17 cellular contexts compared by ENCODE assay signal in the genomic region with DNA sequence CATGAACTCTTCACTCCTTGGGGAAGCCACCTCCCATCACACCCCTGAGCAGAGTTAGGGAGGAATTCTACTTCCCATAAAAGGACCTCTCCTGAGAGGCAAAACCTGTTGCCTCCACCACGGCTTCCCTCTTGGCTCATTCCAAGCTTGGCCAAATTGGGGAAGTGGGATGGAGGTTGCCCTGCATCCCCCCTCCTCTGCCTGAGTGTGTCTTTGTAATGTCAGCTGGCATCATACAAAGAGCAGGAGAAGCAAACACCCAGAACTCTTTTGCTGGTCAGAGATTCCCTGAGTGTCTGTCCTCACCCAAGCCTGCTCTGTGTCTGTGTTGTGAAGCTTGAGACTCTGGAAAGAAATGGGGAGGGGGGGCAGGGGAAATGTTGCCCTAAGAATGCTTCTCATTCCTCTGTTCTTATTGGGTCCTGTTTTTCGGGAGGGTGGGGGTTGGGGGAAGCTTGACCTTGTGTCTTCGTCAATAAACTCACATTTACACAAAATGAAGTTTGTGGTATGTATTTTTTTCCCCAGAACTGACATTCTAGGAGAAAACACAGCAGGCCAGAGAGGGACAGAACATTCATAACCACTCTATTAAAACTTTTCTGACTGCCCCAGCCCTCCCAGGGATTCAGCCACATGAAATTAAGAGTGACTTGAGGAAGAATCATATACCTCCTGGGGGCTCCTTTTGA. TPM values are rescaled to one million over a fixed set of nuclear protein-coding genes. Genes with fewer than 3 reads are reported as not detected.
DNase-seq lines count a peak whose midpoint lies in the region; ATAC-seq and TF ChIP-seq lines count a peak whose summit lies in the region.
"Had no signal": no experiment of that assay in that cellular context is flagged by ENCODE, and none has a peak within 500 bp of the region (broad histone marks: within the 10 kb centered on the region; RNA-seq: fewer than 3 reads in every experiment).

No MANE protein-coding gene starts in this region.

- H3K27ac ChIP-seq in Karpas-422 (ENCODE audit: low read length), result peak overlapping the region; percentile 80
- peak overlapping the region; percentile 28 for H3K27ac ChIP-seq in brain microvascular endothelial cell
- H3K27ac ChIP-seq in neural progenitor cell, result no peak overlapping the region
- no peak overlapping the region for H3K27ac ChIP-seq in substantia nigra (ENCODE audit: low read depth, low read length, poor library complexity, severe bottlenecking)
- H3K27ac ChIP-seq: epithelial cell of prostate had no signal

- H3K9me2 ChIP-seq in Karpas-422 (replicated peaks; ENCODE audit: insufficient read depth, low read length), result no peaks in the 10 kb centered on the region

- H3K4me1 ChIP-seq in Karpas-422 (ENCODE audit: low read length), result peaks cover 26% of the 10 kb centered on the region
- H3K4me1 ChIP-seq in neural progenitor cell, result peaks cover 27% of the 10 kb centered on the region

- no peak for TF ChIP-seq CTCF in brain microvascular endothelial cell (IDR thresholded peaks at IDR 0.05; ENCODE audit: low read depth, low read length, missing control alignments)
- TF ChIP-seq CTCF in neural progenitor cell (IDR thresholded peaks at IDR 0.05), result no peak

- in situ Hi-C loops in brain microvascular endothelial cell (cut with HindIII; ENCODE audit: low pct_ligation_motif_present, low sequenced_read_pairs), result no loop called here

- peak overlapping the region; percentile 53 for H3K9ac ChIP-seq in Karpas-422 (ENCODE audit: low read length)
- no peak overlapping the region for H3K9ac ChIP-seq in neural progenitor cell

- no peak overlapping the region for H2AFZ ChIP-seq in Karpas-422 (ENCODE audit: low read length)
- no peak overlapping the region for H2AFZ ChIP-seq in neural progenitor cell (replicated peaks)
- H2AFZ ChIP-seq: GM23338 had no signal

- intact Hi-C loops in activated T-helper 2 cell treated with anti-CD3 and anti-CD28 coated beads, Interferon-gamma antibody, Interleukin-2, Interleukin-4, amounts not matched to agents 10 μg/mL and 5 μg/mL and 100 μg/mL, durations not matched to agents 14 hours and 24 hours and 36 hours (cut with micrococcal nuclease), result no loop called here

- H3K36me3 Mint-ChIP-seq in neural progenitor cell, result peaks cover 9% of the 10 kb centered on the region
- H3K36me3 Mint-ChIP-seq in activated T-helper 2 cell treated with anti-CD3 and anti-CD28 coated beads, Interferon-gamma antibody, Interleukin-2, Interleukin-4, amounts not matched to agents 10 μg/mL and 5 μg/mL and 100 μg/mL, durations not matched to agents 14 hours and 24 hours and 36 hours (ENCODE audit: low read depth), result peaks cover 48% of the 10 kb centered on the region

- peaks cover 2% of the 10 kb centered on the region for H3K27me3 Mint-ChIP-seq in neural progenitor cell (ENCODE audit: insufficient read depth, low read depth)
- peaks cover 7% of the 10 kb centered on the region for H3K27me3 Mint-ChIP-seq in activated T-helper 2 cell treated with anti-CD3 and anti-CD28 coated beads, Interferon-gamma antibody, Interleukin-2, Interleukin-4, amounts not matched to agents 10 μg/mL and 5 μg/mL and 100 μg/mL, durations not matched to agents 14 hours and 24 hours and 36 hours (ENCODE audit: low read depth)
- H3K27me3 Mint-ChIP-seq: natural killer cell treated with Interleukin-12 subunit alpha and Interleukin-12 subunit beta and Interleukin-15 and Interleukin-18, amount 100 ng/mL, for 72 hours had no signal

- H3K9me3 Mint-ChIP-seq in neural progenitor cell, result no peaks in the 10 kb centered on the region
- no peaks in the 10 kb centered on the region for H3K9me3 Mint-ChIP-seq in activated T-helper 2 cell treated with anti-CD3 and anti-CD28 coated beads, Interferon-gamma antibody, Interleukin-2, Interleukin-4, amounts not matched to agents 10 μg/mL and 5 μg/mL and 100 μg/mL, durations not matched to agents 14 hours and 24 hours and 36 hours
- H3K9me3 Mint-ChIP-seq: activated CD4-positive, alpha-beta T cell treated with anti-CD3 and anti-CD28 coated beads, Interleukin-2, amount 10 ng/mL, durations not matched to agents 7 days and 5 days; dendritic cell treated with granulocyte-macrophage colony-stimulating factor and Interleukin-4, amounts not matched to agents 40 ng/mL and 50 ng/mL, for 4 days; GM23338; natural killer cell treated with Interleukin-12 subunit alpha and Interleukin-12 subunit beta and Interleukin-15 and Interleukin-18, amount 100 ng/mL, for 72 hours had no signal

- H3K36me3 ChIP-seq in Karpas-422 (ENCODE audit: insufficient read depth, low read length), result peaks cover 11% of the 10 kb centered on the region
- H3K36me3 ChIP-seq in brain microvascular endothelial cell (replicated peaks), result peaks cover 24% of the 10 kb centered on the region
- H3K36me3 ChIP-seq in neural progenitor cell, result no peaks in the 10 kb centered on the region

- no peak for ATAC-seq in GM19035 (IDR thresholded peaks at IDR 0.05; ENCODE audit: unreplicated experiment)
- no peak for ATAC-seq in GM18868 (IDR thresholded peaks at IDR 0.05; ENCODE audit: unreplicated experiment)
- ATAC-seq: natural killer cell treated with Interleukin-12 subunit alpha and Interleukin-12 subunit beta and Interleukin-15 and Interleukin-18, amount 100 ng/mL, for 72 hours had no signal

- DNase-seq in AG20443 (ENCODE audit: low spot score), result peak; percentile 16
- DNase-seq in Karpas-422, result no peak
- no peak for DNase-seq in brain microvascular endothelial cell
- DNase-seq in neural progenitor cell (ENCODE audit: low spot score), result no peak
- no peak for DNase-seq in activated T-helper 2 cell treated with anti-CD3 and anti-CD28 coated beads, Interferon-gamma antibody, Interleukin-2, Interleukin-4, amounts not matched to agents 10 μg/mL and 5 μg/mL and 100 μg/mL, durations not matched to agents 14 hours and 24 hours and 36 hours (ENCODE audit: low spot score)
- no peak for DNase-seq in substantia nigra (lab: John Stamatoyannopoulos, UW)
- DNase-seq: activated CD4-positive, alpha-beta T cell treated with anti-CD3 and anti-CD28 coated beads, Interleukin-2, amount 10 ng/mL, durations not matched to agents 7 days and 5 days; activated naive CD4-positive, alpha-beta T cell treated with anti-CD3 and anti-CD28 coated beads, Interleukin-2, amount 50 U/mL, for 16 hours; AML-193; KBM-7; NCI-H1092 had no signal

- peaks cover 12% of the 10 kb centered on the region for H3F3A ChIP-seq in neural progenitor cell (ENCODE audit: low read depth)

- H3K4me3 ChIP-seq in Karpas-422 (ENCODE audit: low read length) (peak overlapping the region; percentile 40; the same call in 1 of the 2 replicates), brain microvascular endothelial cell (ENCODE audit: low read depth, low read length) (no peak overlapping the region), neural progenitor cell (no peak overlapping the region)
- H3K4me3 ChIP-seq: GM23338 had no signal

- no peak overlapping the region for H3K4me3 Mint-ChIP-seq in neural progenitor cell
- no peak overlapping the region for H3K4me3 Mint-ChIP-seq in activated T-helper 2 cell treated with anti-CD3 and anti-CD28 coated beads, Interferon-gamma antibody, Interleukin-2, Interleukin-4, amounts not matched to agents 10 μg/mL and 5 μg/mL and 100 μg/mL, durations not matched to agents 14 hours and 24 hours and 36 hours (ENCODE audit: low read depth)
- H3K4me3 Mint-ChIP-seq: activated CD4-positive, alpha-beta T cell treated with anti-CD3 and anti-CD28 coated beads, Interleukin-2, amount 10 ng/mL, durations not matched to agents 7 days and 5 days; dendritic cell treated with granulocyte-macrophage colony-stimulating factor and Interleukin-4, amounts not matched to agents 40 ng/mL and 50 ng/mL, for 4 days; GM23338; natural killer cell treated with Interleukin-12 subunit alpha and Interleukin-12 subunit beta and Interleukin-15 and Interleukin-18, amount 100 ng/mL, for 72 hours had no signal

- H3K9me3 ChIP-seq in Karpas-422 (ENCODE audit: low read length) (no peaks in the 10 kb centered on the region), neural progenitor cell (ENCODE audit: low read depth) (no peaks in the 10 kb centered on the region)

- H3K27ac Mint-ChIP-seq in neural progenitor cell, result no peak overlapping the region
- no peak overlapping the region for H3K27ac Mint-ChIP-seq in activated T-helper 2 cell treated with anti-CD3 and anti-CD28 coated beads, Interferon-gamma antibody, Interleukin-2, Interleukin-4, amounts not matched to agents 10 μg/mL and 5 μg/mL and 100 μg/mL, durations not matched to agents 14 hours and 24 hours and 36 hours
- H3K27ac Mint-ChIP-seq: activated CD4-positive, alpha-beta T cell treated with anti-CD3 and anti-CD28 coated beads, Interleukin-2, amount 10 ng/mL, durations not matched to agents 7 days and 5 days; dendritic cell treated with granulocyte-macrophage colony-stimulating factor and Interleukin-4, amounts not matched to agents 40 ng/mL and 50 ng/mL, for 4 days; GM23338; natural killer cell treated with Interleukin-12 subunit alpha and Interleukin-12 subunit beta and Interleukin-15 and Interleukin-18, amount 100 ng/mL, for 72 hours had no signal

- H4K20me1 ChIP-seq in Karpas-422 (ENCODE audit: insufficient read depth, low read depth, low read length) (no peaks in the 10 kb centered on the region), neural progenitor cell (ENCODE audit: low read depth) (peaks cover 41% of the 10 kb centered on the region)

- H3K4me2 ChIP-seq in Karpas-422 (ENCODE audit: low read depth, low read length, poor library complexity, severe bottlenecking), result peak overlapping the region; percentile 58
- peak overlapping the region; percentile 37 for H3K4me2 ChIP-seq in neural progenitor cell
- H3K4me2 ChIP-seq: GM23338 had no signal

- H3K4me1 Mint-ChIP-seq in neural progenitor cell, result peaks cover 45% of the 10 kb centered on the region
- H3K4me1 Mint-ChIP-seq in activated T-helper 2 cell treated with anti-CD3 and anti-CD28 coated beads, Interferon-gamma antibody, Interleukin-2, Interleukin-4, amounts not matched to agents 10 μg/mL and 5 μg/mL and 100 μg/mL, durations not matched to agents 14 hours and 24 hours and 36 hours (ENCODE audit: low read depth), result peaks cover 7% of the 10 kb centered on the region

- H3K27me3 ChIP-seq in Karpas-422 (ENCODE audit: low read length) (no peaks in the 10 kb centered on the region), brain microvascular endothelial cell (replicated peaks) (no peaks in the 10 kb centered on the region), neural progenitor cell (peaks cover 10% of the 10 kb centered on the region)

- H3K79me2 ChIP-seq in Karpas-422 (ENCODE audit: low read length) (no peaks in the 10 kb centered on the region), neural progenitor cell (ENCODE audit: low read depth) (no peaks in the 10 kb centered on the region)

RNA-seq across cellular contexts. Expression of gene RASL10B, which starts 5.4 kb away (rescaled TPM):
- total RNA-seq in Karpas-422 (2014; rRNA removed; shearing (Covaris generic); ENCODE audit: low replicate concordance), result not detected in 2 replicates
- total RNA-seq in neural progenitor cell (ENCODE audit: low replicate concordance), result 4.8 and 14.5 TPM in 2 replicates
- 0.94 and 1.2 TPM in 2 replicates for total RNA-seq in activated T-helper 2 cell treated with anti-CD3 and anti-CD28 coated beads, Interferon-gamma antibody, Interleukin-2, Interleukin-4, amounts not matched to agents 10 μg/mL and 5 μg/mL and 100 μg/mL, durations not matched to agents 14 hours and 24 hours and 36 hours

RNA-seq across cellular contexts. Expression of gene GAS2L2, which starts 27.0 kb away (rescaled TPM):
- total RNA-seq in Karpas-422 (2014; rRNA removed; shearing (Covaris generic); ENCODE audit: low replicate concordance), result 0.07 TPM in 1 of 2 replicates, not detected in the other
- total RNA-seq in neural progenitor cell (ENCODE audit: low replicate concordance), result 0.09 TPM in 1 of 2 replicates, not detected in the other
- total RNA-seq in activated T-helper 2 cell treated with anti-CD3 and anti-CD28 coated beads, Interferon-gamma antibody, Interleukin-2, Interleukin-4, amounts not matched to agents 10 μg/mL and 5 μg/mL and 100 μg/mL, durations not matched to agents 14 hours and 24 hours and 36 hours, result not detected in 2 replicates
- total RNA-seq: activated CD4-positive, alpha-beta T cell treated with anti-CD3 and anti-CD28 coated beads, Interleukin-2, amount 10 ng/mL, durations not matched to agents 7 days and 5 days; GM23338; natural killer cell treated with Interleukin-12 subunit alpha and Interleukin-12 subunit beta and Interleukin-15 and Interleukin-18, amount 100 ng/mL, for 72 hours had no signal

RNA-seq across cellular contexts. Expression of gene C17orf50, which starts 34.6 kb away (rescaled TPM):
- total RNA-seq in Karpas-422 (2014; rRNA removed; shearing (Covaris generic); ENCODE audit: low replicate concordance), result not detected in 2 replicates
- not detected in 2 replicates for total RNA-seq in neural progenitor cell (ENCODE audit: low replicate concordance)
- not detected in 2 replicates for total RNA-seq in activated T-helper 2 cell treated with anti-CD3 and anti-CD28 coated beads, Interferon-gamma antibody, Interleukin-2, Interleukin-4, amounts not matched to agents 10 μg/mL and 5 μg/mL and 100 μg/mL, durations not matched to agents 14 hours and 24 hours and 36 hours
- total RNA-seq: activated CD4-positive, alpha-beta T cell treated with anti-CD3 and anti-CD28 coated beads, Interleukin-2, amount 10 ng/mL, durations not matched to agents 7 days and 5 days; natural killer cell treated with Interleukin-12 subunit alpha and Interleukin-12 subunit beta and Interleukin-15 and Interleukin-18, amount 100 ng/mL, for 72 hours had no signal

Comparison
In these comparisons a context has a peak if more than half of its experiments do, and no peak if none do; other contexts are left out.
1. H3K27ac ChIP-seq: peak in Karpas-422 (single experiment) and brain microvascular endothelial cell (single experiment); none in neural progenitor cell (single experiment) and substantia nigra (single experiment).